9 cellular contexts compared by ENCODE assay signal in the genomic region with DNA sequence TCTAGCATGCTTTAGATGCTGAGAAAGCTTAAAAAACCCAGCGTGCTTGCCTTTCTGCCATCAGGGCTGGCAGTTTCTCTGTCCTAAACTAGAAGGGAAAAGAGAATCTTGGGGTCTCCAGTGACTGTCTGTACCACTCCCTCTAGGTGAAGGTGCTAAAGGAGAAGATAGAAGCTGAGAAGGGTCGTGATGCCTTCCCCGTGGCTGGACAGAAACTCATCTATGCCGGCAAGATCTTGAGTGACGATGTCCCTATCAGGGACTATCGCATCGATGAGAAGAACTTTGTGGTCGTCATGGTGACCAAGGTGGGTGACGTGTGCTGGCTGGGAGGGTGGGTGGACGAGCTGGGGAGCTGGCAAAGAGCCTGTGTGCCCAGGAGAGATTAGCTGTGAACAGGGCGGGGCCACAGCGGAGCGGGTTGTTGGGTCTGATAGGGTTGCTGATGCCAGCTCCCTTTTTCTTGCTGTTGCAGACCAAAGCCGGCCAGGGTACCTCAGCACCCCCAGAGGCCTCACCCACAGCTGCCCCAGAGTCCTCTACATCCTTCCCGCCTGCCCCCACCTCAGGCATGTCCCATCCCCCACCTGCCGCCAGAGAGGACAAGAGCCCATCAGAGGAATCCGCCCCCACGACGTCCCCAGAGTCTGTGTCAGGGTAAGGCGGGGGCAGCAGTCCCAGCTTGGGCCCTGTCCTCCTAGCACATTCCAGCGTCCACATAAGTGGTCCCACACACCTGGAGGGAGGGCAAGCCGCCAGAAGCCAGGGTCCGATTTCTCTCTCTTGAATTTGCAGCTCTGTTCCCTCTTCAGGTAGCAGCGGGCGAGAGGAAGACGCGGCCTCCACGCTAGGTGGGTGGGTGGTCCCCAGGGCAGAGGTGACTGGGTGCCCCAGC. TPM values are rescaled to one million over a fixed set of nuclear protein-coding genes. Genes with fewer than 3 reads are reported as not detected.
DNase-seq lines count a peak whose midpoint lies in the region; ATAC-seq and TF ChIP-seq lines count a peak whose summit lies in the region.
"Had no signal": no experiment of that assay in that cellular context is flagged by ENCODE, and none has a peak within 500 bp of the region (broad histone marks: within the 10 kb centered on the region; RNA-seq: fewer than 3 reads in every experiment).

No MANE protein-coding gene starts in this region.

- H3K9ac ChIP-seq in adipocyte (ENCODE audit: low read length): peak overlapping the region; percentile 93

- H3K27me3 Mint-ChIP-seq in neural crest cell (ENCODE audit: low read depth): peaks cover 12% of the 10 kb centered on the region

- H3K4me1 Mint-ChIP-seq in neural crest cell: peaks cover 30% of the 10 kb centered on the region

- peaks cover 21% of the 10 kb centered on the region for H3K36me3 Mint-ChIP-seq in neural crest cell (ENCODE audit: low read depth)

- no peaks in the 10 kb centered on the region for H3K9me3 ChIP-seq in adipocyte (ENCODE audit: control insufficient read depth, low read length)

- H3K4me3 ChIP-seq in adipocyte (ENCODE audit: low read length): peak overlapping the region; percentile 88

- peak overlapping the region; percentile 95 for H3K4me3 Mint-ChIP-seq in neural crest cell

- peak overlapping the region; percentile 63 for H3K27ac Mint-ChIP-seq in neural crest cell (ENCODE audit: unreplicated experiment)

- no peak for ATAC-seq in HG03442 (IDR thresholded peaks at IDR 0.05; ENCODE audit: unreplicated experiment)

- DNase-seq in D341Med (ENCODE audit: low spot score) (peak; percentile 62), HUDEP-2 (lab: John Stamatoyannopoulos, UW; ENCODE audit: unreplicated experiment in 76 of 76) (peak in 75 of 76 experiments; percentile 76 to 100 (median 99)), adipocyte (ENCODE audit: low read depth) (no peak), neural crest cell (ENCODE audit: low read depth, low spot score) (no peak), midbrain (lab: John Stamatoyannopoulos, UW) (no peak)
- no peak for DNase-seq in stimulated activated naive CD4-positive, alpha-beta T cell (lab: John Stamatoyannopoulos, UW)
- DNase-seq: activated CD4-positive, alpha-beta T cell treated with anti-CD3 and anti-CD28 coated beads, Interleukin-2, amount 50 U/mL, for 48 hours; NCI-H1694 treated with DMSO at 0.1 percent for 48 hours had no signal

- H3K9me3 Mint-ChIP-seq in neural crest cell: no peaks in the 10 kb centered on the region

- no peak for TF ChIP-seq CTCF in neural crest cell (conservative IDR thresholded peaks at IDR 0.05)

- H3K4me1 ChIP-seq in adipocyte (ENCODE audit: control insufficient read depth, insufficient read depth, low read length): peaks cover 29% of the 10 kb centered on the region

- H3K36me3 ChIP-seq in adipocyte (ENCODE audit: control insufficient read depth, insufficient read depth, low read length, severe bottlenecking): peaks cover 67% of the 10 kb centered on the region

- H3K27me3 ChIP-seq in adipocyte (replicated peaks; ENCODE audit: control insufficient read depth, insufficient read depth, low read length): no peaks in the 10 kb centered on the region

RNA-seq across cellular contexts. Expression of a gene that starts 2.3 kb away (rescaled TPM):
- total RNA-seq in neural crest cell: 77.3 and 82.8 TPM in 2 replicates

RNA-seq across cellular contexts. Expression of a gene that starts 9.1 kb away (rescaled TPM):
- total RNA-seq in neural crest cell: 26.0 and 26.4 TPM in 2 replicates

RNA-seq across cellular contexts. Expression of a gene that starts 9.5 kb away (rescaled TPM):
- total RNA-seq in neural crest cell: 670 and 679 TPM in 2 replicates

RNA-seq across cellular contexts. Expression of a gene that starts 14.4 kb away (rescaled TPM):
- total RNA-seq in neural crest cell: 81.6 and 83.1 TPM in 2 replicates

RNA-seq across cellular contexts. Expression of a gene that starts 21.4 kb away (rescaled TPM):
- total RNA-seq in neural crest cell: not detected in 2 replicates

Comparison
In these comparisons a context has a peak if more than half of its experiments do, and no peak if none do; other contexts are left out.
1. DNase-seq: peak in D341Med (single experiment) and HUDEP-2 (75 of 76); none in adipocyte (single experiment), neural crest cell (single experiment), stimulated activated naive CD4-positive, alpha-beta T cell (0 of 6) and midbrain (single experiment).